ENCODE assay signal across 19 cellular contexts in the genomic region with DNA sequence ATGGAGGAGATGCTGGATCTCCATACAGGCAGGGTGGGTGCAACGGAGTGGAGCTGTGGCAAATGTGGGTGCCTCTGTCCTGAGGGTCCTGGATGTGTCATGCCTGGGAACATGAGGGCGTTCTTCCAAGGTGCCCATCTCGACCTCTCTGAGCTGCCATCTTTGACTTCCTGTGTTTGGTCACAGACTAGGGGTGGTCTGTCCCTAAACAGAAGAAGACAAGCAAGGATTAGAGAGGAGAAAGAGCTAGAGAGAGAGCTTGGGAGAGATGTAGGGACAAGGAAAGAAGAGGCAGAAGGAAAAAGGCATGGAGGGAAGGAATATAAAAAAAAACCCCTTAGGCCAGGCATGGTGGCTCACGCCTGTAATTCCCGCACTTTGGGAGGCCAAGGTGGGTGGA. TPM values are rescaled to one million over a fixed set of nuclear protein-coding genes. Genes with fewer than 3 reads are reported as not detected.
DNase-seq lines count a peak whose midpoint lies in the region; ATAC-seq and TF ChIP-seq lines count a peak whose summit lies in the region.
"Had no signal": no experiment of that assay in that cellular context is flagged by ENCODE, and none has a peak within 500 bp of the region (broad histone marks: within the 10 kb centered on the region; RNA-seq: fewer than 3 reads in every experiment).

No MANE protein-coding gene starts in this region.

- H3K27me3 ChIP-seq in Caco-2 (replicated peaks; ENCODE audit: control insufficient read depth, insufficient read depth, low read length) (no peaks in the 10 kb centered on the region), osteoblast (ENCODE audit: insufficient read depth, low read length) (peaks cover 7% of the 10 kb centered on the region)

- no peak for ATAC-seq in activated T-helper 17 cell treated with anti-CD3 and anti-CD28 coated beads, Interleukin-2, amount 50 U/mL, for 72 hours (replicated peaks)
- ATAC-seq in GM18519 (IDR thresholded peaks at IDR 0.05; ENCODE audit: low FRiP score, unreplicated experiment), result no peak
- no peak for ATAC-seq in HG03135 (IDR thresholded peaks at IDR 0.05; ENCODE audit: unreplicated experiment)
- ATAC-seq: CD8-positive, alpha-beta T cell; GM12878; GM23338 had no signal

- no peak overlapping the region for H2AFZ ChIP-seq in osteoblast (ENCODE audit: low read length)
- H2AFZ ChIP-seq: GM23338 had no signal

- H3K4me3 ChIP-seq in Caco-2 (ENCODE audit: low read depth, low read length) (no peak overlapping the region), osteoblast (ENCODE audit: insufficient read depth, low read length) (no peak overlapping the region)
- H3K4me3 ChIP-seq: GM12878, GM23338, HAP-1 had no signal

- no TSS peak for BruUV-seq in Caco-2 (replicated peaks; lab: Mats Ljungman, UMichigan)

- TF ChIP-seq CTCF in Caco-2 (IDR thresholded peaks at IDR 0.05; ENCODE audit: insufficient read depth in 1 of 2, low read depth in 1 of 2, low read length in 1 of 2, severe bottlenecking in 1 of 2, unreplicated experiment in 1 of 2) (no peak), glutamatergic neuron (IDR thresholded peaks at IDR 0.05; ENCODE audit: partially characterized antibody, unreplicated experiment) (no peak), osteoblast (IDR thresholded peaks at IDR 0.05; ENCODE audit: extremely low read depth, low read depth, low read length) (no peak)

- peak overlapping the region; percentile 45 for H3K27ac Mint-ChIP-seq in Caco-2 (ENCODE audit: unreplicated experiment)
- peak overlapping the region; percentile 26 for H3K27ac Mint-ChIP-seq in activated T-helper 17 cell treated with anti-CD3 and anti-CD28 coated beads, Interleukin-2, amount 50 U/mL, for 72 hours
- no peak overlapping the region for H3K27ac Mint-ChIP-seq in glutamatergic neuron (ENCODE audit: unreplicated experiment)
- H3K27ac Mint-ChIP-seq: CD8-positive, alpha-beta T cell; GM23338 had no signal

- no peaks in the 10 kb centered on the region for H4K20me1 ChIP-seq in osteoblast (ENCODE audit: insufficient read depth, low read length)

- intact Hi-C loops in Caco-2 (cut with micrococcal nuclease; ENCODE audit: unreplicated experiment), result loop anchor here (5.0 kb wide), 1 partner anchor 47 kb away; no protein-coding TSS in a partner anchor

- H3K36me3 Mint-ChIP-seq in Caco-2 (ENCODE audit: insufficient read depth, unreplicated experiment) (peaks cover 6% of the 10 kb centered on the region), glutamatergic neuron (ENCODE audit: unreplicated experiment) (no peaks in the 10 kb centered on the region)
- no peaks in the 10 kb centered on the region for H3K36me3 Mint-ChIP-seq in activated T-helper 17 cell treated with anti-CD3 and anti-CD28 coated beads, Interleukin-2, amount 50 U/mL, for 72 hours (ENCODE audit: low read depth)
- H3K36me3 Mint-ChIP-seq: CD8-positive, alpha-beta T cell had no signal

- CTCF ChIA-PET in Caco-2 (lab: Charles Lee), result no interaction called here

- no peaks in the 10 kb centered on the region for H3K9me3 ChIP-seq in Caco-2
- H3K9me3 ChIP-seq in osteoblast (ENCODE audit: low read depth, low read length), result no peaks in the 10 kb centered on the region
- H3K9me3 ChIP-seq: HAP-1 had no signal

- POLR2A ChIA-PET in Caco-2 (lab: Charles Lee), result no interaction called here

- DNase-seq in Caco-2 (no peak), glutamatergic neuron (no peak), osteoblast (ENCODE audit: insufficient read length, low spot score, missing footprints) (peak; percentile 15), inferior parietal cortex (ENCODE audit: extremely low spot score) (no peak), NCI-H1694 treated with DMSO at 0.1 percent for 48 hours (lab: John Stamatoyannopoulos, UW) (no peak)
- DNase-seq: C1 segment of cervical spinal cord; CD8-positive, alpha-beta T cell; DMS 273 treated with DMSO at 0.1 percent for 48 hours; DMS79; EL; GDM1 had no signal

- H3K9me3 Mint-ChIP-seq in Caco-2 (ENCODE audit: unreplicated experiment), result peaks cover 10% of the 10 kb centered on the region
- no peaks in the 10 kb centered on the region for H3K9me3 Mint-ChIP-seq in activated T-helper 17 cell treated with anti-CD3 and anti-CD28 coated beads, Interleukin-2, amount 50 U/mL, for 72 hours
- peaks cover 6% of the 10 kb centered on the region for H3K9me3 Mint-ChIP-seq in glutamatergic neuron (ENCODE audit: unreplicated experiment)
- H3K9me3 Mint-ChIP-seq: CD8-positive, alpha-beta T cell; GM23338 had no signal

- H3K27me3 Mint-ChIP-seq in Caco-2 (ENCODE audit: insufficient read depth, unreplicated experiment), result no peaks in the 10 kb centered on the region
- H3K27me3 Mint-ChIP-seq in activated T-helper 17 cell treated with anti-CD3 and anti-CD28 coated beads, Interleukin-2, amount 50 U/mL, for 72 hours, result no peaks in the 10 kb centered on the region
- H3K27me3 Mint-ChIP-seq in glutamatergic neuron (ENCODE audit: unreplicated experiment), result peaks cover 2% of the 10 kb centered on the region

- H3K27ac ChIP-seq in osteoblast (ENCODE audit: low read depth, low read length), result no peak overlapping the region

- no peaks in the 10 kb centered on the region for H3K36me3 ChIP-seq in Caco-2 (ENCODE audit: control insufficient read depth, insufficient read depth, low read length)
- no peaks in the 10 kb centered on the region for H3K36me3 ChIP-seq in osteoblast (ENCODE audit: insufficient read depth, low read length)
- H3K36me3 ChIP-seq: HAP-1 had no signal

- no peaks in the 10 kb centered on the region for H3K79me2 ChIP-seq in osteoblast (ENCODE audit: insufficient read depth, low read length)

- H3K4me1 ChIP-seq in Caco-2, result peaks cover 33% of the 10 kb centered on the region
- H3K4me1 ChIP-seq in osteoblast (ENCODE audit: insufficient read depth, low read length), result no peaks in the 10 kb centered on the region
- H3K4me1 ChIP-seq: HAP-1 had no signal

- H3K4me1 Mint-ChIP-seq in Caco-2 (ENCODE audit: low read depth, unreplicated experiment) (peaks cover 41% of the 10 kb centered on the region), glutamatergic neuron (ENCODE audit: low read depth, unreplicated experiment) (no peaks in the 10 kb centered on the region)
- peaks cover 15% of the 10 kb centered on the region for H3K4me1 Mint-ChIP-seq in activated T-helper 17 cell treated with anti-CD3 and anti-CD28 coated beads, Interleukin-2, amount 50 U/mL, for 72 hours

- no peak overlapping the region for H3K4me3 Mint-ChIP-seq in Caco-2 (ENCODE audit: unreplicated experiment)
- H3K4me3 Mint-ChIP-seq in activated T-helper 17 cell treated with anti-CD3 and anti-CD28 coated beads, Interleukin-2, amount 50 U/mL, for 72 hours, result no peak overlapping the region
- H3K4me3 Mint-ChIP-seq in glutamatergic neuron (ENCODE audit: unreplicated experiment), result peak overlapping the region; percentile 15
- H3K4me3 Mint-ChIP-seq: CD8-positive, alpha-beta T cell; GM23338 had no signal

- H3K4me2 ChIP-seq in osteoblast (ENCODE audit: insufficient read depth, low read length), result no peak overlapping the region
- H3K4me2 ChIP-seq: GM23338 had no signal

RNA-seq across cellular contexts. Expression of gene ZG16, which starts 3.3 kb away (rescaled TPM):
- total RNA-seq in Caco-2 (2022) (1.4 and 1.9 TPM in 2 replicates), glutamatergic neuron (ENCODE audit: unreplicated experiment) (not detected), osteoblast (not detected in 2 replicates)
- total RNA-seq in activated T-helper 17 cell treated with anti-CD3 and anti-CD28 coated beads, Interleukin-2, amount 50 U/mL, for 72 hours, result not detected
- total RNA-seq: A172; A673; CD8-positive, alpha-beta T cell; GM12878; GM23338 had no signal

RNA-seq across cellular contexts. Expression of gene KIF22, which starts 15.8 kb away (rescaled TPM):
- total RNA-seq in Caco-2 (2022) (134 and 152 TPM in 2 replicates), glutamatergic neuron (ENCODE audit: unreplicated experiment) (31.9 TPM), osteoblast (8.3 and 12.4 TPM in 2 replicates)
- total RNA-seq in activated T-helper 17 cell treated with anti-CD3 and anti-CD28 coated beads, Interleukin-2, amount 50 U/mL, for 72 hours, result 100 to 1,000 TPM; 122 to 139 TPM

RNA-seq across cellular contexts. Expression of gene C16orf54, which starts 28.9 kb away (rescaled TPM):
- total RNA-seq in Caco-2 (2022), result not detected in 2 replicates
- 10 to 100 TPM; 15.9 to 23.5 TPM for total RNA-seq in activated T-helper 17 cell treated with anti-CD3 and anti-CD28 coated beads, Interleukin-2, amount 50 U/mL, for 72 hours
- not detected for total RNA-seq in glutamatergic neuron (ENCODE audit: unreplicated experiment)
- total RNA-seq in osteoblast, result 0.59 and 0.72 TPM in 2 replicates
- total RNA-seq: A673, GM23338 had no signal

RNA-seq across cellular contexts. Expression of gene MAZ, which starts 31.6 kb away (rescaled TPM):
- total RNA-seq in Caco-2 (2022), result 299 and 317 TPM in 2 replicates
- total RNA-seq in activated T-helper 17 cell treated with anti-CD3 and anti-CD28 coated beads, Interleukin-2, amount 50 U/mL, for 72 hours, result 100 to 1,000 TPM; 239 to 288 TPM
- total RNA-seq in glutamatergic neuron (ENCODE audit: unreplicated experiment), result 369 TPM
- 221 and 267 TPM in 2 replicates for total RNA-seq in osteoblast

RNA-seq across cellular contexts. Expression of gene PRRT2, which starts 37.3 kb away (rescaled TPM):
- 3.6 and 3.9 TPM in 2 replicates for total RNA-seq in Caco-2 (2022)
- 1 to 10 TPM; 1.2 to 9.1 TPM for total RNA-seq in activated T-helper 17 cell treated with anti-CD3 and anti-CD28 coated beads, Interleukin-2, amount 50 U/mL, for 72 hours
- total RNA-seq in glutamatergic neuron (ENCODE audit: unreplicated experiment), result 91.0 TPM
- 1.4 and 4.1 TPM in 2 replicates for total RNA-seq in osteoblast
